In the genomic region with DNA sequence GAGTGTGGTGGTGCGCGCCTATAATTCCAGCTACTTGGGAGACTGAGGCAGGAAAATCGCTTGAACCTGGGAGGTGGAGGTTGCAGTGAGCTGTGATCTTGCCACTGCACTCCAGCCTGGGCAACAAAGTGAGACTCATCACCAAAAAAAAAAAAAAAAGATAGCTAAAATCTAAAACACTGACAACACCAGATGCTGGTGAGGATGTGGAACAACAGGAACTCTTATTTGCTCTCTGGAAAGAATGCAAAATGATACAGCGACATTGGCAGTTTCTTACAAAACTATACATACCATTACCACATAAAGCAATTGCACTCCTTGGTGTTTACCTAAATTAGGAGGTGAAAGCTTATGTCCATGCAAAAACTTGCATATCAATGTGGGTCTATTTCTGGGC, we compare ENCODE assay signal across 25 cellular contexts.
"Had no signal": no experiment of that assay in that cellular context is flagged by ENCODE, and none has a peak within 500 bp of the region (broad histone marks: within the 10 kb centered on the region; RNA-seq: fewer than 3 reads in every experiment).

No MANE protein-coding gene starts in this region.

- H3K9ac ChIP-seq: neural progenitor cell had no signal

- ATAC-seq: naive thymus-derived CD4-positive, alpha-beta T cell; natural killer cell; pancreas; right cardiac atrium; right lobe of liver; stimulated activated memory B cell treated with anti-CD40 and anti-IgM and Interleukin-4, amounts not matched to agents 10 μg/mL and 1 μg/mL and 100 μg/mL, for 72 hours; stimulated activated naive CD8-positive, alpha-beta T cell treated with anti-CD3 and anti-CD28 coated beads, Interleukin-15, amount 100 ng/mL, for 72 hours; stimulated activated naive CD8-positive, alpha-beta T cell treated with anti-CD3 and anti-CD28 coated beads, Interleukin-15, Interleukin-2, amounts not matched to agents 100 U/mL and 50 U/mL, for 24 hours; upper lobe of right lung had no signal

- H3K4me3 ChIP-seq: neural progenitor cell, pancreas, prostate gland, right lobe of liver, sigmoid colon, skin epidermis, smooth muscle cell, spleen, tibial artery, transverse colon, upper lobe of right lung, uterus had no signal

- H3K27me3 ChIP-seq: neural progenitor cell, pancreas, right lobe of liver, sigmoid colon, spleen, tibial artery, transverse colon, upper lobe of right lung, uterus had no signal

- H3K4me2 ChIP-seq: neural progenitor cell, smooth muscle cell had no signal

- H3K9me3 ChIP-seq: pancreas, prostate gland, right lobe of liver, sigmoid colon, spleen, tibial artery, transverse colon, upper lobe of right lung, uterus had no signal

- H3K4me1 ChIP-seq: prostate gland, uterus had no signal

- FAIRE-seq: pancreas had no signal

- H3K36me3 ChIP-seq: neural progenitor cell, pancreas, prostate gland, right lobe of liver, sigmoid colon, tibial artery, transverse colon, upper lobe of right lung, uterus had no signal

- H3K27ac ChIP-seq: neural progenitor cell, pancreas, prostate gland, right lobe of liver, skin epidermis, tibial artery, transverse colon, upper lobe of right lung, uterus had no signal

- H2AFZ ChIP-seq: neural progenitor cell had no signal

- DNase-seq: naive thymus-derived CD4-positive, alpha-beta T cell; natural killer cell; pancreas; right cardiac atrium; right lobe of liver; sigmoid colon; spleen; stimulated activated CD4-positive, alpha-beta T cell treated with anti-CD3 and anti-CD28 coated beads, Interleukin-12 subunit alpha, Interleukin-12 subunit beta, amount 100 ng/mL, for 4 hours; stimulated activated CD4-positive, alpha-beta T cell treated with anti-CD3 and anti-CD28 coated beads, Interleukin-1b, Interleukin-23, amount 100 ng/mL, for 48 hours; stimulated activated CD4-positive, alpha-beta T cell treated with anti-CD3 and anti-CD28 coated beads, Interleukin-4, amount 100 ng/mL, for 1 hour; stimulated activated CD4-positive, alpha-beta T cell treated with anti-CD3 and anti-CD28 coated beads, Interleukin-4, amount 100 ng/mL, for 4 hours; stimulated activated CD8-positive, alpha-beta memory T cell treated with anti-CD3 and anti-CD28 coated beads, Interleukin-4, amount 100 ng/mL, for 48 hours; stimulated activated naive CD4-positive, alpha-beta T cell; stimulated activated naive CD8-positive, alpha-beta T cell treated with anti-CD3 and anti-CD28 coated beads, Interleukin-15, amount 100 ng/mL, for 72 hours; stimulated activated naive CD8-positive, alpha-beta T cell treated with anti-CD3 and anti-CD28 coated beads, Interleukin-15, Interleukin-2, amounts not matched to agents 100 U/mL and 50 U/mL, for 24 hours; substantia nigra; tibial artery; transverse colon; upper lobe of right lung; uterus had no signal
